Comparison of ENCODE assay signal across 11 cellular contexts in genomic region chr9:111148994-111149759, GRCh38.
DNase-seq lines count a peak whose midpoint lies in the region; ATAC-seq and TF ChIP-seq lines count a peak whose summit lies in the region.
"Had no signal": no experiment of that assay in that cellular context is flagged by ENCODE, and none has a peak within 500 bp of the region (broad histone marks: within the 10 kb centered on the region; RNA-seq: fewer than 3 reads in every experiment).

No MANE protein-coding gene starts in this region.

- no peaks in the 10 kb centered on the region for H3K27me3 ChIP-seq in BJ (ENCODE audit: control insufficient read depth, insufficient read depth, low read length)

- intact Hi-C loops in Right ventricle myocardium superior (cut with DNase I) = no loop called here

- CTCF ChIA-PET in BJ (lab: Yijun Ruan, JAX) = interaction anchor here (0.6 to 1.9 kb wide), 3 partner anchors 34 to 250 kb away, joined by 3 to 6 read pairs (median 3); no protein-coding TSS in a partner anchor

- ATAC-seq in GM21447 (IDR thresholded peaks at IDR 0.05; ENCODE audit: unreplicated experiment) (peak; percentile 7), Right ventricle myocardium superior (ENCODE audit: poor library complexity) (peak; percentile 74), GM18520 (IDR thresholded peaks at IDR 0.05; ENCODE audit: unreplicated experiment) (no peak), HG03135 (IDR thresholded peaks at IDR 0.05; ENCODE audit: unreplicated experiment) (no peak)

- no peaks in the 10 kb centered on the region for H3K36me3 ChIP-seq in BJ (ENCODE audit: control insufficient read depth, insufficient read depth, low read length)

- DNase-seq in BJ (ENCODE audit: low read depth) (no peak), OCI-M1 (lab: John Stamatoyannopoulos, UW) (peak; percentile 6), Right ventricle myocardium superior (peak; percentile 48), AG20443 (ENCODE audit: low spot score) (no peak)
- no peak for DNase-seq in activated CD4-positive, alpha-beta T cell treated with anti-CD3 and anti-CD28 coated beads, Interleukin-2, amount 50 U/mL, for 48 hours
- DNase-seq: activated T-cell treated with anti-CD3 and anti-CD28 coated beads, Interleukin-2, amount 50 U/mL, for 24 hours; NCI-H2029 treated with DMSO at 0.1 percent for 48 hours had no signal

- peak; percentile 38 for TF ChIP-seq CTCF in BJ (IDR thresholded peaks at IDR 0.05; ENCODE audit: insufficient read depth, low read depth, low read length)

- H3K4me3 ChIP-seq in BJ (ENCODE audit: low read depth, low read length) = no peak overlapping the region
- H3K4me3 ChIP-seq: coronary artery had no signal

- POLR2A ChIA-PET in BJ (lab: Charles Lee) = no interaction called here

Comparison
In these comparisons a context has a peak if more than half of its experiments do, and no peak if none do; other contexts are left out.
1. DNase-seq: peak in OCI-M1 (single experiment) and Right ventricle myocardium superior (single experiment); none in BJ (single experiment), activated CD4-positive, alpha-beta T cell treated with anti-CD3 and anti-CD28 coated beads, Interleukin-2, amount 50 U/mL, for 48 hours (0 of 2) and AG20443 (single experiment).
2. ATAC-seq: peak in GM21447 (single experiment) and Right ventricle myocardium superior (single experiment); none in GM18520 (single experiment) and HG03135 (single experiment).